1 cellular context compared by ENCODE assay signal in genomic region chr17:43671075-43671692, GRCh38.
TF ChIP-seq lines count a peak whose summit lies in the region.

No MANE protein-coding gene starts in this region.

TF ChIP-seq in HEK293, 187 proteins besides CTCF, POLR2A, EP300 and RAD21 (continued from another document and continues in another):
- TF ChIP-seq PRDM4 (tag by site-specific recombination; IDR thresholded peaks at IDR 0.05) = peak; percentile 88
- TF ChIP-seq ZNF501 (tag by site-specific recombination; IDR thresholded peaks at IDR 0.05) = peak; percentile 84; the same call in 1 of the 2 replicates
- no peak for TF ChIP-seq ZNF621 (tag by site-specific recombination; IDR thresholded peaks at IDR 0.05)
- TF ChIP-seq ZBTB21 (tag by site-specific recombination; IDR thresholded peaks at IDR 0.05) = peak; percentile 83
- TF ChIP-seq, protein P1, sequence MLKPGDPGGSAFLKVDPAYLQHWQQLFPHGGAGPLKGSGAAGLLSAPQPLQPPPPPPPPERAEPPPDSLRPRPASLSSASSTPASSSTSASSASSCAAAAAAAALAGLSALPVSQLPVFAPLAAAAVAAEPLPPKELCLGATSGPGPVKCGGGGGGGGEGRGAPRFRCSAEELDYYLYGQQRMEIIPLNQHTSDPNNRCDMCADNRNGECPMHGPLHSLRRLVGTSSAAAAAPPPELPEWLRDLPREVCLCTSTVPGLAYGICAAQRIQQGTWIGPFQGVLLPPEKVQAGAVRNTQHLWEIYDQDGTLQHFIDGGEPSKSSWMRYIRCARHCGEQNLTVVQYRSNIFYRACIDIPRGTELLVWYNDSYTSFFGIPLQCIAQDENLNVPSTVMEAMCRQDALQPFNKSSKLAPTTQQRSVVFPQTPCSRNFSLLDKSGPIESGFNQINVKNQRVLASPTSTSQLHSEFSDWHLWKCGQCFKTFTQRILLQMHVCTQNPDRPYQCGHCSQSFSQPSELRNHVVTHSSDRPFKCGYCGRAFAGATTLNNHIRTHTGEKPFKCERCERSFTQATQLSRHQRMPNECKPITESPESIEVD (tag by site-specific recombination; IDR thresholded peaks at IDR 0.05) = peak; percentile 98
- TF ChIP-seq INSM2 (tag by site-specific recombination; IDR thresholded peaks at IDR 0.05) = peak; percentile 98
- peak; percentile 17; the same call in 1 of the 2 replicates for TF ChIP-seq ZNF623 (tag by site-specific recombination; IDR thresholded peaks at IDR 0.05)
- peak; percentile 10; the same call in 1 of the 2 replicates for TF ChIP-seq ZNF146 (tag by site-specific recombination; IDR thresholded peaks at IDR 0.05)
- TF ChIP-seq ZBTB7A (tag by site-specific recombination; IDR thresholded peaks at IDR 0.05; ENCODE audit: low read depth) = no peak
- TF ChIP-seq KLF8 (tag by site-specific recombination; IDR thresholded peaks at IDR 0.05) = peak; percentile 73
- TF ChIP-seq ZNF423 (tag by site-specific recombination; IDR thresholded peaks at IDR 0.05) = peak; percentile 76
- peak; percentile 100 for TF ChIP-seq SP7 (tag by site-specific recombination; IDR thresholded peaks at IDR 0.05)
- peak; percentile 91 for TF ChIP-seq BCL11A (tag by site-specific recombination; IDR thresholded peaks at IDR 0.05; ENCODE audit: low read depth)
- TF ChIP-seq MEIS1 (CRISPR knock-in tag; IDR thresholded peaks at IDR 0.05; ENCODE audit: borderline replicate concordance) = peak; percentile 48; the same call in 1 of the 2 replicates
- TF ChIP-seq KLF17 (tag by site-specific recombination; IDR thresholded peaks at IDR 0.05) = peak; percentile 95
- TF ChIP-seq ZXDB (tag by site-specific recombination; IDR thresholded peaks at IDR 0.05) = peak; percentile 81; the same call in 1 of the 2 replicates
- no peak for TF ChIP-seq ZNF155 (tag by site-specific recombination; IDR thresholded peaks at IDR 0.05)
- peak; percentile 9; the same call in 1 of the 2 replicates for TF ChIP-seq ZNF488 (tag by site-specific recombination; IDR thresholded peaks at IDR 0.05)
- 0 out of 2 replicates have a peak, but pooled peaks have one; percentile 20 for TF ChIP-seq KLF9 (tag by site-specific recombination; IDR thresholded peaks at IDR 0.05; ENCODE audit: low read depth)
- TF ChIP-seq, protein P2, sequence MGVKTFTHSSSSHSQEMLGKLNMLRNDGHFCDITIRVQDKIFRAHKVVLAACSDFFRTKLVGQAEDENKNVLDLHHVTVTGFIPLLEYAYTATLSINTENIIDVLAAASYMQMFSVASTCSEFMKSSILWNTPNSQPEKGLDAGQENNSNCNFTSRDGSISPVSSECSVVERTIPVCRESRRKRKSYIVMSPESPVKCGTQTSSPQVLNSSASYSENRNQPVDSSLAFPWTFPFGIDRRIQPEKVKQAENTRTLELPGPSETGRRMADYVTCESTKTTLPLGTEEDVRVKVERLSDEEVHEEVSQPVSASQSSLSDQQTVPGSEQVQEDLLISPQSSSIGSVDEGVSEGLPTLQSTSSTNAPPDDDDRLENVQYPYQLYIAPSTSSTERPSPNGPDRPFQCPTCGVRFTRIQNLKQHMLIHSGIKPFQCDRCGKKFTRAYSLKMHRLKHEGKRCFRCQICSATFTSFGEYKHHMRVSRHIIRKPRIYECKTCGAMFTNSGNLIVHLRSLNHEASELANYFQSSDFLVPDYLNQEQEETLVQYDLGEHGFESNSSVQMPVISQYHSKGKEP (tag by site-specific recombination; IDR thresholded peaks at IDR 0.05) = peak; percentile 80
- peak; percentile 24; the same call in 1 of the 2 replicates for TF ChIP-seq SP3 (tag by site-specific recombination; IDR thresholded peaks at IDR 0.05)
- TF ChIP-seq ZNF274 (IDR thresholded peaks at IDR 0.05; ENCODE audit: low read length) = no peak
- TF ChIP-seq ZNF274 (tag by site-specific recombination; IDR thresholded peaks at IDR 0.05; ENCODE audit: borderline replicate concordance) = no peak
- peak; percentile 93 for TF ChIP-seq ZNF561 (tag by site-specific recombination; IDR thresholded peaks at IDR 0.05; ENCODE audit: borderline replicate concordance)
- peak; percentile 58 for TF ChIP-seq SP2 (tag by site-specific recombination; IDR thresholded peaks at IDR 0.05)
- TF ChIP-seq IKZF3 (tag by site-specific recombination; IDR thresholded peaks at IDR 0.05) = peak; percentile 95
- TF ChIP-seq ZNF777 (tag by site-specific recombination; IDR thresholded peaks at IDR 0.05; ENCODE audit: borderline replicate concordance) = no peak
- peak; percentile 99 for TF ChIP-seq WT1 (tag by site-specific recombination; IDR thresholded peaks at IDR 0.05)
- 0 out of 2 replicates have a peak, but pooled peaks have one; percentile 61 for TF ChIP-seq ZNF394 (tag by site-specific recombination; IDR thresholded peaks at IDR 0.05; ENCODE audit: borderline replicate concordance)
- peak; percentile 52; the same call in 1 of the 2 replicates for TF ChIP-seq ZNF518A (tag by site-specific recombination; conservative IDR thresholded peaks at IDR 0.05; ENCODE audit: low read depth)
- TF ChIP-seq ZNF335 (tag by site-specific recombination; conservative IDR thresholded peaks at IDR 0.05) = peak; percentile 80
- TF ChIP-seq ZSCAN16 (tag by site-specific recombination; IDR thresholded peaks at IDR 0.05) = no peak; the same call in none of the 2 replicates
- peak; percentile 48; the same call in 1 of the 2 replicates for TF ChIP-seq ZNF341 (tag by site-specific recombination; IDR thresholded peaks at IDR 0.05; ENCODE audit: low read depth)
- TF ChIP-seq ZSCAN23 (tag by site-specific recombination; IDR thresholded peaks at IDR 0.05) = 0 out of 2 replicates have a peak, but pooled peaks have one; percentile 68
- TF ChIP-seq, protein P3, sequence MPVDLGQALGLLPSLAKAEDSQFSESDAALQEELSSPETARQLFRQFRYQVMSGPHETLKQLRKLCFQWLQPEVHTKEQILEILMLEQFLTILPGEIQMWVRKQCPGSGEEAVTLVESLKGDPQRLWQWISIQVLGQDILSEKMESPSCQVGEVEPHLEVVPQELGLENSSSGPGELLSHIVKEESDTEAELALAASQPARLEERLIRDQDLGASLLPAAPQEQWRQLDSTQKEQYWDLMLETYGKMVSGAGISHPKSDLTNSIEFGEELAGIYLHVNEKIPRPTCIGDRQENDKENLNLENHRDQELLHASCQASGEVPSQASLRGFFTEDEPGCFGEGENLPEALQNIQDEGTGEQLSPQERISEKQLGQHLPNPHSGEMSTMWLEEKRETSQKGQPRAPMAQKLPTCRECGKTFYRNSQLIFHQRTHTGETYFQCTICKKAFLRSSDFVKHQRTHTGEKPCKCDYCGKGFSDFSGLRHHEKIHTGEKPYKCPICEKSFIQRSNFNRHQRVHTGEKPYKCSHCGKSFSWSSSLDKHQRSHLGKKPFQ (tag by site-specific recombination; IDR thresholded peaks at IDR 0.05) = peak; percentile 97
- TF ChIP-seq ZNF184 (tag by site-specific recombination; IDR thresholded peaks at IDR 0.05) = peak; percentile 82
- TF ChIP-seq ZBTB8A (tag by site-specific recombination; IDR thresholded peaks at IDR 0.05) = peak; percentile 73
- peak; percentile 68; the same call in 1 of the 2 replicates for TF ChIP-seq ZNF596 (tag by site-specific recombination; IDR thresholded peaks at IDR 0.05)
- TF ChIP-seq KLF1 (tag by site-specific recombination; IDR thresholded peaks at IDR 0.05) = peak; percentile 41; the same call in 1 of the 2 replicates
- TF ChIP-seq, protein P4, sequence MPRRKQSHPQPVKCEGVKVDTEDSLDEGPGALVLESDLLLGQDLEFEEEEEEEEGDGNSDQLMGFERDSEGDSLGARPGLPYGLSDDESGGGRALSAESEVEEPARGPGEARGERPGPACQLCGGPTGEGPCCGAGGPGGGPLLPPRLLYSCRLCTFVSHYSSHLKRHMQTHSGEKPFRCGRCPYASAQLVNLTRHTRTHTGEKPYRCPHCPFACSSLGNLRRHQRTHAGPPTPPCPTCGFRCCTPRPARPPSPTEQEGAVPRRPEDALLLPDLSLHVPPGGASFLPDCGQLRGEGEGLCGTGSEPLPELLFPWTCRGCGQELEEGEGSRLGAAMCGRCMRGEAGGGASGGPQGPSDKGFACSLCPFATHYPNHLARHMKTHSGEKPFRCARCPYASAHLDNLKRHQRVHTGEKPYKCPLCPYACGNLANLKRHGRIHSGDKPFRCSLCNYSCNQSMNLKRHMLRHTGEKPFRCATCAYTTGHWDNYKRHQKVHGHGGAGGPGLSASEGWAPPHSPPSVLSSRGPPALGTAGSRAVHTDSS (tag by site-specific recombination; IDR thresholded peaks at IDR 0.05) = peak; percentile 10; the same call in 1 of the 2 replicates
- TF ChIP-seq ZBTB48 (tag by site-specific recombination; IDR thresholded peaks at IDR 0.05) = no peak
- TF ChIP-seq GLIS1 (tag by site-specific recombination; IDR thresholded peaks at IDR 0.05) = peak; percentile 85
- TF ChIP-seq ZNF391 (tag by site-specific recombination; IDR thresholded peaks at IDR 0.05; ENCODE audit: borderline replicate concordance, low read depth) = peak; percentile 83; the same call in 1 of the 2 replicates
- TF ChIP-seq OSR2 (tag by site-specific recombination; IDR thresholded peaks at IDR 0.05) = peak; percentile 94
- peak; percentile 53; the same call in 1 of the 2 replicates for TF ChIP-seq ZNF580 (tag by site-specific recombination; IDR thresholded peaks at IDR 0.05)
